Comparison of ENCODE assay signal across 8 cellular contexts in genomic region chr1:93078935-93079654, GRCh38. TPM values are rescaled to one million over a fixed set of nuclear protein-coding genes. Genes with fewer than 3 reads are reported as not detected.
DNase-seq lines count a peak whose midpoint lies in the region; ATAC-seq and TF ChIP-seq lines count a peak whose summit lies in the region.

TSS of gene MTF2 (plus strand) at chr1:93079283. CDS start at chr1:93079527, 244 bp downstream.

- H3K4me3 ChIP-seq in epithelial cell of esophagus (ENCODE audit: low read length) (peak within 1 kb of the TSS; percentile 99), mononuclear cell (ENCODE audit: low read length) (peak within 1 kb of the TSS; percentile 99)

- DNase-seq in DMS153 (lab: John Stamatoyannopoulos, UW) (peak; percentile 94), OCI-M2 (lab: John Stamatoyannopoulos, UW; ENCODE audit: unreplicated experiment) (peak; percentile 65), activated T-cell treated with anti-CD3 and anti-CD28 coated beads for 24 hours (ENCODE audit: low read depth) (peak; percentile 93), epithelial cell of esophagus (ENCODE audit: low read depth) (peak; percentile 97)
- peak; percentile 88 to 95 for DNase-seq in stimulated activated CD8-positive, alpha-beta memory T cell treated with anti-CD3 and anti-CD28 coated beads, Interleukin-2, amount 100 ng/mL, for 48 hours (ENCODE audit: low read depth in 2 of 2)

- peak; percentile 12; the same call in 1 of the 2 replicates for TF ChIP-seq RAD21 in Ishikawa (IDR thresholded peaks at IDR 0.05; ENCODE audit: low read depth)

- no peaks in the 10 kb centered on the region for H3K27me3 ChIP-seq in mononuclear cell (ENCODE audit: insufficient read depth, low read length)

- no peaks in the 10 kb centered on the region for H3K9me3 ChIP-seq in mononuclear cell (ENCODE audit: low read depth, low read length)

- peak; percentile 72 for ATAC-seq in GM21576 (IDR thresholded peaks at IDR 0.05; ENCODE audit: unreplicated experiment)

- H3K4me1 ChIP-seq in mononuclear cell (ENCODE audit: insufficient read depth, low read length): peaks cover 52% of the 10 kb centered on the region

- peak; percentile 73; the same call in 1 of the 2 replicates for TF ChIP-seq EP300 in Ishikawa (IDR thresholded peaks at IDR 0.05; ENCODE audit: borderline replicate concordance)

- no peak for TF ChIP-seq CTCF in epithelial cell of esophagus (IDR thresholded peaks at IDR 0.05; ENCODE audit: insufficient read depth, low read depth, low read length, missing control alignments)

TF ChIP-seq in Ishikawa, 13 proteins besides CTCF, POLR2A, EP300 and RAD21:
- TF ChIP-seq FOXM1 (IDR thresholded peaks at IDR 0.05; ENCODE audit: borderline replicate concordance, low read depth): peak; percentile 57; the same call in 1 of the 2 replicates
- TF ChIP-seq TEAD4 (IDR thresholded peaks at IDR 0.05): peak; percentile 70
- TF ChIP-seq EGR1 (IDR thresholded peaks at IDR 0.05): peak; percentile 48; the same call in 1 of the 2 replicates
- peak; percentile 84 for TF ChIP-seq ZBTB7A (IDR thresholded peaks at IDR 0.05; ENCODE audit: low read depth)
- TF ChIP-seq TCF12 (IDR thresholded peaks at IDR 0.05; ENCODE audit: low read depth): peak; percentile 89
- peak; percentile 6; the same call in 1 of the 2 replicates for TF ChIP-seq REST (IDR thresholded peaks at IDR 0.05; ENCODE audit: low read depth)
- TF ChIP-seq MAX (IDR thresholded peaks at IDR 0.05): peak; percentile 95
- peak; percentile 45; the same call in 1 of the 2 replicates for TF ChIP-seq USF1 (IDR thresholded peaks at IDR 0.05)
- TF ChIP-seq CREB1 (IDR thresholded peaks at IDR 0.05; ENCODE audit: low read depth): peak; percentile 62
- TF ChIP-seq NFIC (IDR thresholded peaks at IDR 0.05): peak; percentile 95
- TF ChIP-seq YY1 (IDR thresholded peaks at IDR 0.05; ENCODE audit: low read depth): peak; percentile 97
- peak; percentile 63; the same call in 1 of the 2 replicates for TF ChIP-seq CEBPB (IDR thresholded peaks at IDR 0.05)
- TF ChIP-seq TAF1 (IDR thresholded peaks at IDR 0.05; ENCODE audit: low read depth): peak; percentile 100

RNA-seq across cellular contexts. Expression of gene MTF2, which starts in this region (rescaled TPM):
- total RNA-seq in mononuclear cell: 53.6 TPM

Comparison
In these comparisons a context has a peak if more than half of its experiments do, and no peak if none do; other contexts are left out.
1. Peak in every context shown above with its lines: DNase-seq, ATAC-seq and H3K4me3 ChIP-seq.